In genomic region chr19:46736544-46737274, GRCh38 we compare ENCODE assay signal across 1 cellular context.
TF ChIP-seq lines count a peak whose summit lies in the region.

No MANE protein-coding gene starts in this region.

TF ChIP-seq in K562, 482 proteins besides CTCF, POLR2A, EP300 and RAD21 (continued from another document and continues in another):
- TF ChIP-seq ZNF830 (CRISPR knock-in tag; IDR thresholded peaks at IDR 0.05) = no peak
- TF ChIP-seq, protein P1, sequence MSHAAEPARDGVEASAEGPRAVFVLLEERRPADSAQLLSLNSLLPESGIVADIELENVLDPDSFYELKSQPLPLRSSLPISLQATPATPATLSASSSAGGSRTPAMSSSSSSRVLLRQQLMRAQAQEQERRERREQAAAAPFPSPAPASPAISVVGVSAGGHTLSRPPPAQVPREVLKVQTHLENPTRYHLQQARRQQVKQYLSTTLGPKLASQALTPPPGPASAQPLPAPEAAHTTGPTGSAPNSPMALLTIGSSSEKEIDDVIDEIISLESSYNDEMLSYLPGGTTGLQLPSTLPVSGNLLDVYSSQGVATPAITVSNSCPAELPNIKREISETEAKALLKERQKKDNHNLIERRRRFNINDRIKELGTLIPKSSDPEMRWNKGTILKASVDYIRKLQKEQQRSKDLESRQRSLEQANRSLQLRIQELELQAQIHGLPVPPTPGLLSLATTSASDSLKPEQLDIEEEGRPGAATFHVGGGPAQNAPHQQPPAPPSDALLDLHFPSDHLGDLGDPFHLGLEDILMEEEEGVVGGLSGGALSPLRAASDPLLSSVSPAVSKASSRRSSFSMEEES (CRISPR knock-in tag; IDR thresholded peaks at IDR 0.05) = peak; percentile 92
- no peak for TF ChIP-seq ZC3H8 (IDR thresholded peaks at IDR 0.05)
- no peak for TF ChIP-seq NCOA2 (IDR thresholded peaks at IDR 0.05; ENCODE audit: partially characterized antibody in 2 of 2)
- no peak for TF ChIP-seq ZNF197 (CRISPR knock-in tag; IDR thresholded peaks at IDR 0.05; ENCODE audit: low read depth)
- TF ChIP-seq CXXC5 (CRISPR knock-in tag; IDR thresholded peaks at IDR 0.05) = peak; percentile 41
- TF ChIP-seq ZNF444 (CRISPR knock-in tag; IDR thresholded peaks at IDR 0.05) = no peak
- TF ChIP-seq RBM14 (IDR thresholded peaks at IDR 0.05; ENCODE audit: borderline replicate concordance, insufficient read depth, low read depth, low read length) = no peak
- no peak for TF ChIP-seq YBX1 (IDR thresholded peaks at IDR 0.05)
- no peak for TF ChIP-seq ZNF644 (tag; IDR thresholded peaks at IDR 0.05; ENCODE audit: low read depth)
- TF ChIP-seq, protein P2, sequence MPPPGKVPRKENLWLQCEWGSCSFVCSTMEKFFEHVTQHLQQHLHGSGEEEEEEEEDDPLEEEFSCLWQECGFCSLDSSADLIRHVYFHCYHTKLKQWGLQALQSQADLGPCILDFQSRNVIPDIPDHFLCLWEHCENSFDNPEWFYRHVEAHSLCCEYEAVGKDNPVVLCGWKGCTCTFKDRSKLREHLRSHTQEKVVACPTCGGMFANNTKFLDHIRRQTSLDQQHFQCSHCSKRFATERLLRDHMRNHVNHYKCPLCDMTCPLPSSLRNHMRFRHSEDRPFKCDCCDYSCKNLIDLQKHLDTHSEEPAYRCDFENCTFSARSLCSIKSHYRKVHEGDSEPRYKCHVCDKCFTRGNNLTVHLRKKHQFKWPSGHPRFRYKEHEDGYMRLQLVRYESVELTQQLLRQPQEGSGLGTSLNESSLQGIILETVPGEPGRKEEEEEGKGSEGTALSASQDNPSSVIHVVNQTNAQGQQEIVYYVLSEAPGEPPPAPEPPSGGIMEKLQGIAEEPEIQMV (tag; conservative IDR thresholded peaks at IDR 0.05; ENCODE audit: low read depth) = no peak
- no peak for TF ChIP-seq E2F8 (IDR thresholded peaks at IDR 0.05; ENCODE audit: low read depth, partially characterized antibody)
- TF ChIP-seq NCOA1 (IDR thresholded peaks at IDR 0.05; ENCODE audit: low read depth) = no peak
- no peak for TF ChIP-seq E2F4 (CRISPR knock-in tag; IDR thresholded peaks at IDR 0.05; ENCODE audit: low read depth)
- no peak for TF ChIP-seq ZKSCAN8 (CRISPR knock-in tag; IDR thresholded peaks at IDR 0.05)
- TF ChIP-seq CREB1 (IDR thresholded peaks at IDR 0.05) = peak; percentile 26
- TF ChIP-seq CREB1 (CRISPR knock-in tag; IDR thresholded peaks at IDR 0.05) = no peak
- TF ChIP-seq, protein P3, sequence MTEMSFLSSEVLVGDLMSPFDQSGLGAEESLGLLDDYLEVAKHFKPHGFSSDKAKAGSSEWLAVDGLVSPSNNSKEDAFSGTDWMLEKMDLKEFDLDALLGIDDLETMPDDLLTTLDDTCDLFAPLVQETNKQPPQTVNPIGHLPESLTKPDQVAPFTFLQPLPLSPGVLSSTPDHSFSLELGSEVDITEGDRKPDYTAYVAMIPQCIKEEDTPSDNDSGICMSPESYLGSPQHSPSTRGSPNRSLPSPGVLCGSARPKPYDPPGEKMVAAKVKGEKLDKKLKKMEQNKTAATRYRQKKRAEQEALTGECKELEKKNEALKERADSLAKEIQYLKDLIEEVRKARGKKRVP (CRISPR knock-in tag; IDR thresholded peaks at IDR 0.05) = no peak
- no peak for TF ChIP-seq NBN (IDR thresholded peaks at IDR 0.05; ENCODE audit: low read depth)
- TF ChIP-seq ZFP1 (CRISPR knock-in tag; IDR thresholded peaks at IDR 0.05) = no peak
- no peak for TF ChIP-seq TSHZ1 (CRISPR knock-in tag; IDR thresholded peaks at IDR 0.05)
- peak; percentile 29; the same call in 1 of the 2 replicates for TF ChIP-seq ZFX (CRISPR knock-in tag; IDR thresholded peaks at IDR 0.05)
- no peak for TF ChIP-seq POLR2AphosphoS2 (IDR thresholded peaks at IDR 0.05; ENCODE audit: low read length)
- TF ChIP-seq ZNF551 (CRISPR knock-in tag; IDR thresholded peaks at IDR 0.05) = no peak
- TF ChIP-seq GABPB2 (CRISPR knock-in tag; conservative IDR thresholded peaks at IDR 0.05) = no peak
- no peak for TF ChIP-seq RBM39 (optimal IDR thresholded peaks at IDR 0.05; ENCODE audit: low read depth, low read length)
- TF ChIP-seq PKNOX1 (IDR thresholded peaks at IDR 0.05) = peak; percentile 56
- TF ChIP-seq BRD9 (IDR thresholded peaks at IDR 0.05; ENCODE audit: low read depth, partially characterized antibody) = no peak
- no peak for TF ChIP-seq DNMT1 (IDR thresholded peaks at IDR 0.05)
- TF ChIP-seq SREBF2 (CRISPR knock-in tag; IDR thresholded peaks at IDR 0.05) = no peak
- TF ChIP-seq HBP1 (CRISPR knock-in tag; IDR thresholded peaks at IDR 0.05) = no peak
- no peak for TF ChIP-seq XRCC4 (IDR thresholded peaks at IDR 0.05; ENCODE audit: extremely low read depth, insufficient read depth, insufficient read length)
- no peak for TF ChIP-seq PHF8 (IDR thresholded peaks at IDR 0.05; ENCODE audit: borderline replicate concordance, low read length)
- no peak for TF ChIP-seq ZNF586 (CRISPR knock-in tag; conservative IDR thresholded peaks at IDR 0.05)
- no peak for TF ChIP-seq NR4A1 (CRISPR knock-in tag; IDR thresholded peaks at IDR 0.05)
- no peak for TF ChIP-seq NR4A1 (tag; IDR thresholded peaks at IDR 0.05)
- no peak for TF ChIP-seq ZBTB8A (IDR thresholded peaks at IDR 0.05; ENCODE audit: partially characterized antibody)
- TF ChIP-seq CAMTA2 (CRISPR knock-in tag; conservative IDR thresholded peaks at IDR 0.05) = no peak
- no peak for TF ChIP-seq CEBPG (CRISPR knock-in tag; IDR thresholded peaks at IDR 0.05)
- no peak for TF ChIP-seq CEBPG (tag; conservative IDR thresholded peaks at IDR 0.05 in 1 of 2, IDR thresholded peaks at IDR 0.05 in 1 of 2)
- no peak for TF ChIP-seq ATF6 (CRISPR knock-in tag; IDR thresholded peaks at IDR 0.05)
- TF ChIP-seq ETV6 (IDR thresholded peaks at IDR 0.05; ENCODE audit: borderline replicate concordance in 1 of 2, low read depth in 2 of 2, low read length in 1 of 2) = no peak
- TF ChIP-seq ETV6 (CRISPR knock-in tag; IDR thresholded peaks at IDR 0.05; ENCODE audit: borderline replicate concordance) = no peak
- no peak for TF ChIP-seq BRF2 (IDR thresholded peaks at IDR 0.05; ENCODE audit: borderline replicate concordance, insufficient read depth, insufficient read length)
